8 cellular contexts compared by ENCODE assay signal in the genomic region with DNA sequence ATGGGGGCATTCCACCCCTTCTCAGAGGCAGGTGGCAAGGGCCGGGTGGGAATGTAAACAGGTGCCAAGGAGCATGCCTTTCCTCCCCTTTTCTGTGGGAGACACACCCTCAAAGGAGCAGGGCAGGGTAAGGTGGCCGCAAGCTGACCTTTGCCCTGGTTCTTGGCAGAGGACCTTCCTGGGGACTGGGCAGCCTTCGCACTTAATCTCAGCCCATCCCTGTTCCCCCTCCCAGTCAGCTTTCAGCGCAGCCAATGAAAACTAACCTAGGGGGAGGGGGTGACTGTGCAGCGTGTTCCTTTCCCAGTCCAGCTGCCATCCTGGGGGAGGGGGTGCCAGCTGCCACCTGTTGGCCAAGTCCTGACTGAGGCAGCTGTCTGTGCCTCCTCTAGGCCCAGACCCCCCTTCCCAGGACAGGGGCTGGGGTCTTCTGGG. TPM values are rescaled to one million over a fixed set of nuclear protein-coding genes. Genes with fewer than 3 reads are reported as not detected.
DNase-seq lines count a peak whose midpoint lies in the region; ATAC-seq, FAIRE-seq and TF ChIP-seq lines count a peak whose summit lies in the region.

No MANE protein-coding gene starts in this region.

- no peak for TF ChIP-seq CTCF in CD4-positive, alpha-beta T cell (IDR thresholded peaks at IDR 0.05)
- TF ChIP-seq CTCF in uterus (IDR thresholded peaks at IDR 0.05) = no peak

- H3K36me3 Mint-ChIP-seq in CD4-positive, alpha-beta T cell (ENCODE audit: low read depth) = peaks cover 22% of the 10 kb centered on the region
- H3K36me3 Mint-ChIP-seq in memory B cell = peaks cover 7% of the 10 kb centered on the region

- H3K36me3 ChIP-seq in uterus = no peaks in the 10 kb centered on the region

- H3K9me3 ChIP-seq in CD4-positive, alpha-beta T cell (ENCODE audit: control insufficient read depth, low read length) = no peaks in the 10 kb centered on the region
- no peaks in the 10 kb centered on the region for H3K9me3 ChIP-seq in uterus

- H3K4me1 ChIP-seq in uterus = peaks cover 0 to 11% of the 10 kb centered on the region in 2 donors

- no peak for ATAC-seq in CD4-positive, alpha-beta T cell (ENCODE audit: poor library complexity)
- no peak for ATAC-seq in memory B cell (ENCODE audit: low read depth)

- no peak for DNase-seq in CD4-positive, alpha-beta T cell
- DNase-seq in NCI-H1092 (lab: John Stamatoyannopoulos, UW) (peak; percentile 64), astrocyte of the hippocampus (ENCODE audit: low read depth, low spot score) (peak; percentile 46), memory B cell (ENCODE audit: low spot score in 2 of 2) (no peak), uterus (no peak), NCI-H1105 treated with DMSO at 0.1 percent for 48 hours (lab: John Stamatoyannopoulos, UW) (no peak), glomerular visceral epithelial cell (ENCODE audit: extremely low spot score) (no peak), RCC 7860 (ENCODE audit: low spot score) (no peak)

- H3K27me3 Mint-ChIP-seq in CD4-positive, alpha-beta T cell = no peaks in the 10 kb centered on the region
- H3K27me3 Mint-ChIP-seq in memory B cell = no peaks in the 10 kb centered on the region

- no peak for TF ChIP-seq POLR2A in uterus (IDR thresholded peaks at IDR 0.05)

- no peaks in the 10 kb centered on the region for H3K27me3 ChIP-seq in CD4-positive, alpha-beta T cell (ENCODE audit: control insufficient read depth, insufficient read depth, low read length)
- no peaks in the 10 kb centered on the region for H3K27me3 ChIP-seq in uterus

- H3K4me1 Mint-ChIP-seq in CD4-positive, alpha-beta T cell (ENCODE audit: low read depth) = peaks cover 30% of the 10 kb centered on the region
- H3K4me1 Mint-ChIP-seq in memory B cell = peaks cover 32% of the 10 kb centered on the region

- H3K4me3 Mint-ChIP-seq in CD4-positive, alpha-beta T cell = peak overlapping the region; percentile 90
- peak overlapping the region; percentile 94 for H3K4me3 Mint-ChIP-seq in memory B cell

- CTCF ChIA-PET in CD4-positive, alpha-beta T cell (lab: Charles Lee) = interaction anchor here (1.4 to 12.6 kb wide), 2 partner anchors 17 to 19 kb away, joined by 4 to 373 read pairs; a partner anchor contains a TSS

- no peak overlapping the region for H3K4me3 ChIP-seq in uterus

- intact Hi-C loops in CD4-positive, alpha-beta T cell (cut with DNase I, micrococcal nuclease) = loop anchor here in 1 of 2 experiments (10.0 kb wide), 1 partner anchor 838 kb away; a partner anchor contains a TSS
- intact Hi-C loops in uterus (cut with DNase I; ENCODE audit: low total_unique reads) = no loop called here

- H3K27ac Mint-ChIP-seq in CD4-positive, alpha-beta T cell = peak overlapping the region; percentile 88
- peak overlapping the region; percentile 99 for H3K27ac Mint-ChIP-seq in memory B cell

- H3K27ac ChIP-seq in CD4-positive, alpha-beta T cell (ENCODE audit: low read depth, low read length) = peak overlapping the region; percentile 17
- peak overlapping the region; percentile 86 to 91 for H3K27ac ChIP-seq in uterus

- no peak for FAIRE-seq in RCC 7860 (lab: Jason Lieb, UNC)

- POLR2A ChIA-PET in CD4-positive, alpha-beta T cell (lab: Charles Lee) = interaction anchor here (1.0 to 13.8 kb wide), 3 partner anchors 19 to 31 kb away, joined by 3 to 268 read pairs (median 7); a partner anchor contains a TSS

- no peaks in the 10 kb centered on the region for H3K9me3 Mint-ChIP-seq in CD4-positive, alpha-beta T cell
- H3K9me3 Mint-ChIP-seq in memory B cell = no peaks in the 10 kb centered on the region

RNA-seq across cellular contexts. Expression of a gene that starts 2.8 kb away (rescaled TPM):
- 100 to 1,000 TPM; 411 to 416 TPM for total RNA-seq in CD4-positive, alpha-beta T cell
- total RNA-seq in uterus = 10 to 100 TPM in 2 of 4 donors, under 1 TPM in 2; under 0.01 to 22.4 (median 11.4) TPM

RNA-seq across cellular contexts. Expression of a gene that starts 18.0 kb away (rescaled TPM):
- total RNA-seq in CD4-positive, alpha-beta T cell = 1 to 10 TPM; 4.7 to 5.2 TPM
- 1 to 10 TPM in 3 of 4 donors, not detected in 1; 1.2 to 5.0 (median 1.3) TPM for total RNA-seq in uterus

RNA-seq across cellular contexts. Expression of a gene that starts 20.6 kb away (rescaled TPM):
- under 1 TPM; 0.39 to 0.60 TPM for total RNA-seq in CD4-positive, alpha-beta T cell
- total RNA-seq in uterus = 1 to 10 TPM in 2 of 4 donors, not detected in 2; 1.3 to 1.4 TPM

RNA-seq across cellular contexts. Expression of a gene that starts 26.8 kb away (rescaled TPM):
- 1,000 to 10,000 TPM; 3,393 to 3,457 TPM for total RNA-seq in CD4-positive, alpha-beta T cell
- total RNA-seq in uterus = 1,000 to 10,000 TPM in 2 of 4 donors, 100 to 1,000 TPM in 2; 244 to 1,659 (median 911) TPM

RNA-seq across cellular contexts. Expression of a gene that starts 29.0 kb away (rescaled TPM):
- total RNA-seq in CD4-positive, alpha-beta T cell = 10 to 100 TPM; 20.7 to 21.3 TPM
- 100 to 1,000 TPM; 113 to 411 (median 126) TPM for total RNA-seq in uterus

Comparison
In these comparisons a context has a peak if more than half of its experiments do, and no peak if none do; other contexts are left out.
1. DNase-seq: peak in NCI-H1092 (single experiment) and astrocyte of the hippocampus (single experiment); none in CD4-positive, alpha-beta T cell (0 of 10), memory B cell (0 of 2), uterus (0 of 2), NCI-H1105 treated with DMSO at 0.1 percent for 48 hours (single experiment), glomerular visceral epithelial cell (single experiment) and RCC 7860 (single experiment).
2. RNA of a gene that starts 2.8 kb away (total RNA-seq): 411 to 416 TPM in CD4-positive, alpha-beta T cell; under 0.01 to 22.4 TPM in uterus; every median in the first group is over 10 times any median in the second.